In genomic region chr10:35307297-35307696, GRCh38 we compare ENCODE assay signal across 14 cellular contexts. TPM values are rescaled to one million over a fixed set of nuclear protein-coding genes. Genes with fewer than 3 reads are reported as not detected.
DNase-seq lines count a peak whose midpoint lies in the region; ATAC-seq and TF ChIP-seq lines count a peak whose summit lies in the region.
"Had no signal": no experiment of that assay in that cellular context is flagged by ENCODE, and none has a peak within 500 bp of the region (broad histone marks: within the 10 kb centered on the region; RNA-seq: fewer than 3 reads in every experiment).

No MANE protein-coding gene starts in this region.

- DNase-seq in GM23248 = peak; percentile 68
- peak; percentile 51 for DNase-seq in Panc1 (ENCODE audit: low read depth, low spot score)
- peak; percentile 61 for DNase-seq in epithelial cell of prostate (ENCODE audit: low read depth, low spot score)
- peak; percentile 52 for DNase-seq in renal cortical epithelial cell (ENCODE audit: low read depth)
- no peak for DNase-seq in stimulated activated CD4-positive, alpha-beta T cell treated with anti-CD3 and anti-CD28 coated beads, Interleukin-4, amount 100 ng/mL, for 1 hour
- no peak for DNase-seq in NCI-H1930 (lab: John Stamatoyannopoulos, UW)
- DNase-seq: activated naive CD4-positive, alpha-beta T cell treated with Interleukin-2 at 50 U/mL for 16 hours; DND-41; Karpas-422; NCI-H1436; sigmoid colon; stimulated activated CD4-positive, alpha-beta T cell treated with anti-CD3 and anti-CD28 coated beads, Interleukin-4, amount 100 ng/mL, for 4 hours had no signal

- no peaks in the 10 kb centered on the region for H3K9me2 ChIP-seq in GM23248 (ENCODE audit: insufficient read depth)

- no peaks in the 10 kb centered on the region for H4K20me1 ChIP-seq in GM23248 (ENCODE audit: insufficient read depth)

- POLR2A ChIA-PET in Panc1 (lab: Charles Lee) = no interaction called here

- H3F3A ChIP-seq in GM23248 (ENCODE audit: insufficient read depth) = peaks cover 7% of the 10 kb centered on the region; the same call in 1 of the 2 replicates

- H3K9me3 ChIP-seq in GM23248 (ENCODE audit: low read depth) (no peaks in the 10 kb centered on the region), Panc1 (ENCODE audit: control insufficient read depth, insufficient read depth, low read depth, low read length) (no peaks in the 10 kb centered on the region)
- H3K9me3 ChIP-seq: neutrophil, sigmoid colon had no signal

- no peak for TF ChIP-seq CTCF in Panc1 (IDR thresholded peaks at IDR 0.05)

- peak overlapping the region; percentile 29; the same call in 1 of the 2 replicates for H3K27ac ChIP-seq in GM23248
- H3K27ac ChIP-seq in Panc1 (ENCODE audit: low read length) = no peak overlapping the region
- peak overlapping the region; percentile 95 for H3K27ac ChIP-seq in epithelial cell of prostate
- H3K27ac ChIP-seq: neutrophil, sigmoid colon had no signal

- CTCF ChIA-PET in Panc1 (lab: Charles Lee) = no interaction called here

- no peak overlapping the region for H3K4me3 ChIP-seq in GM23248
- no peak overlapping the region for H3K4me3 ChIP-seq in Panc1 (ENCODE audit: low read depth in 2 of 2, low read length in 2 of 2)
- H3K4me3 ChIP-seq: sigmoid colon had no signal

- in situ Hi-C loops in GM23248 (cut with MboI) = no loop called here
- in situ Hi-C loops in Panc1 (cut with HindIII; ENCODE audit: low pct_unique_long_range_greater_than_20kb, low sequenced_read_pairs) = no loop called here

- no peaks in the 10 kb centered on the region for H3K79me2 ChIP-seq in GM23248 (ENCODE audit: insufficient read depth)

- BruUV-seq in Panc1 (replicated peaks; lab: Mats Ljungman, UMichigan) = no TSS peak

- 39 to 42% methylated on average over 10 of the region's 10 CpGs for WGBS in GM23248 (ENCODE audit: low coverage in 1 of 2, low lambda C conversion rate in 2 of 2, missing lambda C conversion rate in 2 of 2), 2 experiments

- 0 out of 2 replicates have a peak overlapping the region, but pooled peaks have one; percentile 39 for H2AFZ ChIP-seq in GM23248

- H3K4me2 ChIP-seq in GM23248 (ENCODE audit: unreplicated experiment) = peak overlapping the region; percentile 11

- H3K9ac ChIP-seq in GM23248 = peak overlapping the region; percentile 13; the same call in 1 of the 2 replicates

- H3K27me3 ChIP-seq in GM23248 (replicated peaks; ENCODE audit: insufficient read depth) (no peaks in the 10 kb centered on the region), Panc1 (ENCODE audit: control insufficient read depth, insufficient read depth, low read length) (no peaks in the 10 kb centered on the region)
- H3K27me3 ChIP-seq: sigmoid colon had no signal

- ATAC-seq in Panc1 (no peak), GM21423 (IDR thresholded peaks at IDR 0.05; ENCODE audit: unreplicated experiment) (no peak)

- intact Hi-C loops in Panc1 (cut with micrococcal nuclease; ENCODE audit: unreplicated experiment) = no loop called here

- H3K36me3 ChIP-seq in GM23248 (ENCODE audit: low read depth) = no peaks in the 10 kb centered on the region
- H3K36me3 ChIP-seq in Panc1 (ENCODE audit: control insufficient read depth, insufficient read depth, low read length) = no peaks in the 10 kb centered on the region
- H3K36me3 ChIP-seq: neutrophil, sigmoid colon had no signal

- H3K4me1 ChIP-seq in GM23248 (ENCODE audit: insufficient read depth) (peaks cover 10% of the 10 kb centered on the region; the same call in 1 of the 2 replicates), Panc1 (ENCODE audit: control insufficient read depth, insufficient read depth, low read length) (no peaks in the 10 kb centered on the region)
- H3K4me1 ChIP-seq: sigmoid colon had no signal

RNA-seq across cellular contexts. Expression of gene CCNY, which starts 29.0 kb away (rescaled TPM):
- total RNA-seq in GM23248 (2014; rRNA removed; shearing (Covaris generic)) = 57.8 and 70.4 TPM in 2 replicates
- 12.3 and 12.8 TPM in 2 replicates for polyA plus RNA-seq in GM23248 (2016; fragmentation: Nextera tagmentation; extraction: Ambion mirVana)
- total RNA-seq in Panc1 (2021; ENCODE audit: unreplicated experiment) (51.9 TPM), renal cortical epithelial cell (59.3 and 66.3 TPM in 2 replicates)
- 40.5 TPM for polyA plus RNA-seq in Panc1 (2012; ENCODE audit: insufficient read length)

Comparison
In these comparisons a context has a peak if more than half of its experiments do, and no peak if none do; other contexts are left out.
1. DNase-seq: peak in GM23248 (single experiment), Panc1 (single experiment), epithelial cell of prostate (single experiment) and renal cortical epithelial cell (single experiment); none in stimulated activated CD4-positive, alpha-beta T cell treated with anti-CD3 and anti-CD28 coated beads, Interleukin-4, amount 100 ng/mL, for 1 hour (single experiment) and NCI-H1930 (0 of 2).